1 cellular context compared by ENCODE assay signal in genomic region chr13:98047785-98048184, GRCh38.
TF ChIP-seq lines count a peak whose summit lies in the region.

No MANE protein-coding gene starts in this region.

TF ChIP-seq in HepG2, 621 proteins besides CTCF, POLR2A, EP300 and RAD21 (continued from another document):
- peak; percentile 78 for TF ChIP-seq RXRA (CRISPR knock-in tag; IDR thresholded peaks at IDR 0.05)
- TF ChIP-seq TBL1XR1 (IDR thresholded peaks at IDR 0.05; ENCODE audit: borderline replicate concordance, low read length, partially characterized antibody), result peak; percentile 59
- TF ChIP-seq ZNF572 (CRISPR knock-in tag; IDR thresholded peaks at IDR 0.05), result peak; percentile 51; the same call in 1 of the 2 replicates
- 0 out of 2 replicates have a peak, but pooled peaks have one; percentile 54 for TF ChIP-seq ZMYM4 (CRISPR knock-in tag; IDR thresholded peaks at IDR 0.05)
